14 cellular contexts compared by ENCODE assay signal in the genomic region with DNA sequence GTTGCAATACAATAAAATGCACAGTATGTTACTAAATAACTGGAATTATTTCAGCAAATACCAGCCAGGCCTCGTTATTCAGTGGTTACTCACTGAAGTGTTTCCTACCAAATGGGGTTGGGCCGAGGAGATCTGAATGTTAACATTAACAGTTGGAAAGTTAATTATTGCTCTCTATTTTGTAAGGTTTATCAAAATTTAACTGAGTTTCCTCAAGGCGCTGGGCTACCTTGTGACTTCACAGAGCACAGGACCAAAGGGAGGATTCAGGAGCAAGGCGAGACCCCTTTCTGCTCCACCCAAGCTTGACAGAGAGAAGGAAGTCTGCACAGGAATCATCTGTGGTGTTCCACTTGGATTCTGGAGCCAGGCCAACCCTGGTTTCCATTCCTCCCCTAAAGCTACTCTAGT. TPM values are rescaled to one million over a fixed set of nuclear protein-coding genes. Genes with fewer than 3 reads are reported as not detected.
DNase-seq lines count a peak whose midpoint lies in the region; ATAC-seq and TF ChIP-seq lines count a peak whose summit lies in the region.
"Had no signal": no experiment of that assay in that cellular context is flagged by ENCODE, and none has a peak within 500 bp of the region (broad histone marks: within the 10 kb centered on the region; RNA-seq: fewer than 3 reads in every experiment).

No MANE protein-coding gene starts in this region.

- H3K9me3 ChIP-seq in heart right ventricle = peaks cover 0 to 8% (median 0%) of the 10 kb centered on the region in 11 donors
- no peaks in the 10 kb centered on the region for H3K9me3 ChIP-seq in left lung
- no peaks in the 10 kb centered on the region for H3K9me3 ChIP-seq in upper lobe of right lung
- no peaks in the 10 kb centered on the region for H3K9me3 ChIP-seq in mucosa of descending colon
- H3K9me3 ChIP-seq: colonic mucosa had no signal

- DNase-seq in heart right ventricle (peak in 1 of 2 donors; percentile 34), cardiac septum (ENCODE audit: low spot score) (no peak), coronary artery (ENCODE audit: low spot score) (no peak), left lung (peak in 1 of 2 donors; percentile 41), upper lobe of right lung (no peak), mucosa of descending colon (no peak), brain microvascular endothelial cell (no peak)
- DNase-seq: colonic mucosa, COR-L47, MV-4-11, spleen, SW 1271 had no signal

- TF ChIP-seq CTCF in heart right ventricle (IDR thresholded peaks at IDR 0.05) = no peak
- no peak for TF ChIP-seq CTCF in coronary artery (IDR thresholded peaks at IDR 0.05)
- no peak for TF ChIP-seq CTCF in left lung (IDR thresholded peaks at IDR 0.05)
- TF ChIP-seq CTCF in upper lobe of right lung (IDR thresholded peaks at IDR 0.05) = no peak
- no peak for TF ChIP-seq CTCF in mucosa of descending colon (IDR thresholded peaks at IDR 0.05)
- TF ChIP-seq CTCF in brain microvascular endothelial cell (IDR thresholded peaks at IDR 0.05; ENCODE audit: low read depth, low read length, missing control alignments) = no peak

- in situ Hi-C loops in brain microvascular endothelial cell (cut with HindIII; ENCODE audit: low pct_ligation_motif_present, low sequenced_read_pairs) = no loop called here

- H3K27me3 ChIP-seq in heart right ventricle (no peaks in the 10 kb centered on the region), left lung (no peaks in the 10 kb centered on the region), upper lobe of right lung (no peaks in the 10 kb centered on the region), brain microvascular endothelial cell (replicated peaks) (no peaks in the 10 kb centered on the region)
- H3K27me3 ChIP-seq: colonic mucosa, spleen had no signal

- intact Hi-C loops in heart right ventricle (cut with DNase I) = no loop called here
- intact Hi-C loops in cardiac septum (cut with DNase I) = no loop called here
- intact Hi-C loops in left lung (cut with DNase I) = no loop called here
- intact Hi-C loops in upper lobe of right lung (cut with DNase I) = no loop called here
- intact Hi-C loops in mucosa of descending colon (cut with DNase I, micrococcal nuclease) = no loop called here

- ATAC-seq in heart right ventricle (peak in 5 of 8 donors; percentile 26 to 67 (median 41)), left lung (peak; percentile 75), upper lobe of right lung (peak; percentile 63), GM18868 (IDR thresholded peaks at IDR 0.05; ENCODE audit: unreplicated experiment) (no peak), mucosa of descending colon (no peak)
- ATAC-seq: activated CD4-positive, CD25-positive, alpha-beta regulatory T cell treated with anti-CD3 and anti-CD28 coated beads, Interleukin-2, amount 50 U/mL, for 24 hours had no signal

- no peak overlapping the region for H3K4me3 ChIP-seq in heart right ventricle
- no peak overlapping the region for H3K4me3 ChIP-seq in coronary artery
- no peak overlapping the region for H3K4me3 ChIP-seq in left lung
- H3K4me3 ChIP-seq in upper lobe of right lung = no peak overlapping the region
- H3K4me3 ChIP-seq in mucosa of descending colon = no peak overlapping the region
- no peak overlapping the region for H3K4me3 ChIP-seq in brain microvascular endothelial cell (ENCODE audit: low read depth, low read length)
- H3K4me3 ChIP-seq: colonic mucosa, spleen had no signal

- H3K27ac ChIP-seq in heart right ventricle (peak overlapping the region in 5 of 10 donors; percentile 2 to 52 (median 9)), coronary artery (peak overlapping the region; percentile 6 to 19), left lung (peak overlapping the region; percentile 9 to 65), upper lobe of right lung (no peak overlapping the region), brain microvascular endothelial cell (no peak overlapping the region)
- H3K27ac ChIP-seq: colonic mucosa, spleen had no signal

- 55 to 61% methylated on average over 4 of the region's 4 CpGs for WGBS in heart right ventricle, 2 donors

- H3K36me3 ChIP-seq in heart right ventricle (peaks cover 0 to 37% (median 0%) of the 10 kb centered on the region in 9 donors), left lung (peaks cover 0 to 8% of the 10 kb centered on the region in 2 donors), upper lobe of right lung (no peaks in the 10 kb centered on the region), mucosa of descending colon (ENCODE audit: low read depth) (no peaks in the 10 kb centered on the region), brain microvascular endothelial cell (replicated peaks) (no peaks in the 10 kb centered on the region)
- H3K36me3 ChIP-seq: colonic mucosa, spleen had no signal

- H3K4me1 ChIP-seq in heart right ventricle (peaks cover 0 to 74% (median 44%) of the 10 kb centered on the region in 9 donors), left lung (peaks cover 13 to 15% of the 10 kb centered on the region in 2 donors), upper lobe of right lung (peaks cover 15% of the 10 kb centered on the region), mucosa of descending colon (ENCODE audit: low read depth) (no peaks in the 10 kb centered on the region)
- H3K4me1 ChIP-seq: colonic mucosa had no signal

RNA-seq across cellular contexts. Expression of gene ADAMTS9, which starts 21.6 kb away (rescaled TPM):
- 100 to 1,000 TPM in 1 of 10 donors, 10 to 100 TPM in 8, 1 to 10 TPM in 1; 9.7 to 102 (median 17.3) TPM for total RNA-seq in heart right ventricle
- polyA plus RNA-seq in heart right ventricle = 10 to 100 TPM; 22.8 to 33.4 TPM
- 53.6 TPM for total RNA-seq in cardiac septum
- 10 to 100 TPM; 36.3 to 36.9 TPM for total RNA-seq in left lung
- 30.1 TPM for total RNA-seq in upper lobe of right lung
- 10 to 100 TPM in 2 of 3 donors, 1 to 10 TPM in 1; 7.4 to 20.5 (median 20.1) TPM for total RNA-seq in mucosa of descending colon

Comparison
In these comparisons a context has a peak if more than half of its experiments do, and no peak if none do; other contexts are left out.
1. ATAC-seq: peak in heart right ventricle (5 of 8), left lung (single experiment) and upper lobe of right lung (single experiment); none in GM18868 (single experiment) and mucosa of descending colon (single experiment).
2. H3K27ac ChIP-seq: peak in coronary artery (2 of 2) and left lung (2 of 2); none in upper lobe of right lung (single experiment) and brain microvascular endothelial cell (single experiment).